In the genomic region with DNA sequence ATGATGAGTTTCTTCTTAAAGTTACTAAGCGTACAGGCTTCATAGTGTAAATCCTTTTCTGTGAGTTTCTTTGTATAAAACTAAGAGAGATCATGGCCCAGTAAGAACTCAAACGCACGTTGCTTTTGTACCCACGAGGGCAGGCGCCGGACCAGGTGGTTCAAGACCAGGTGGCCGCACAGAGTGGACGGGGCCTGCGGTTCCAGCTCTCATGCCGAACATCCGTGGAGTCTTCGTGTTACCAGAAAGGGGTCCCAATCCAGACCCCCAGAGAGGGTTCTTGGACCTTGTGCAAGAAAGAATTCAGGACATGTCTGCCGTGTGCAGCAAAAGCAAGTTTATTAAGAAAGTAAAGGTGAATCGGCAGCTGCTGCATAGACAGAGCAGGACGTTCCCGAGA, we compare ENCODE assay signal across 24 cellular contexts. TPM values are rescaled to one million over a fixed set of nuclear protein-coding genes. Genes with fewer than 3 reads are reported as not detected.
"Had no signal": no experiment of that assay in that cellular context is flagged by ENCODE, and none has a peak within 500 bp of the region (broad histone marks: within the 10 kb centered on the region; RNA-seq: fewer than 3 reads in every experiment).

No MANE protein-coding gene starts in this region.

- H3K27me3 Mint-ChIP-seq: activated CD4-positive, alpha-beta memory T cell treated with anti-CD3 and anti-CD28 coated beads, Interleukin-2, amount 10 ng/mL, durations not matched to agents 7 days and 5 days; activated naive CD4-positive, alpha-beta T cell treated with anti-CD3 and anti-CD28 coated beads, Interleukin-2, amount 10 ng/mL, durations not matched to agents 7 days and 5 days had no signal

- DNase-seq: activated CD4-positive, alpha-beta memory T cell treated with anti-CD3 and anti-CD28 coated beads, Interleukin-2, amount 10 ng/mL, durations not matched to agents 7 days and 5 days; activated CD4-positive, alpha-beta T cell treated with anti-CD3 and anti-CD28 coated beads for 36 hours; activated CD4-positive, alpha-beta T cell treated with anti-CD3 and anti-CD28 coated beads, Interleukin-2, amount 50 U/mL, for 1 hour; activated gamma-delta T cell treated with Interleukin-2 at 50 U/mL for 16 hours; activated naive CD4-positive, alpha-beta T cell treated with anti-CD3 and anti-CD28 coated beads, Interleukin-2, amount 10 ng/mL, durations not matched to agents 7 days and 5 days; activated naive CD8-positive, alpha-beta T cell treated with anti-CD3 and anti-CD28 coated beads for 36 hours; activated T-cell treated with anti-CD3 and anti-CD28 coated beads, Interleukin-2, amount 50 U/mL, for 72 hours; brain microvascular endothelial cell; MG63; MV-4-11; NCI-H1092 treated with DMSO at 0.1 percent for 48 hours; NCI-H1417 treated with DMSO at 0.1 percent for 48 hours; NCI-H1694; NCI-H2029; NCI-H2107; NCI-H510A treated with DMSO at 0.1 percent for 48 hours; NCI-H69; Right ventricle myocardium superior; SJCRH30; SK-N-SH; T-helper 1 cell; WERI-Rb-1 had no signal

- H3K9me3 Mint-ChIP-seq: activated CD4-positive, alpha-beta memory T cell treated with anti-CD3 and anti-CD28 coated beads, Interleukin-2, amount 10 ng/mL, durations not matched to agents 7 days and 5 days; activated naive CD4-positive, alpha-beta T cell treated with anti-CD3 and anti-CD28 coated beads, Interleukin-2, amount 10 ng/mL, durations not matched to agents 7 days and 5 days; activated naive CD8-positive, alpha-beta T cell treated with anti-CD3 and anti-CD28 coated beads for 36 hours; activated T-cell treated with anti-CD3 and anti-CD28 coated beads, Interleukin-2, amount 50 U/mL, for 72 hours; activated T-helper 2 cell treated with anti-CD3 and anti-CD28 coated beads, Interferon-gamma antibody, Interleukin-2, Interleukin-4, amounts not matched to agents 10 μg/mL and 5 μg/mL and 100 μg/mL, durations not matched to agents 14 hours and 24 hours and 36 hours had no signal

- ATAC-seq: activated CD4-positive, alpha-beta T cell treated with anti-CD3 and anti-CD28 coated beads for 36 hours; activated T-cell treated with anti-CD3 and anti-CD28 coated beads, Interleukin-2, amount 50 U/mL, for 72 hours had no signal

- H3K4me3 Mint-ChIP-seq: activated CD4-positive, alpha-beta memory T cell treated with anti-CD3 and anti-CD28 coated beads, Interleukin-2, amount 10 ng/mL, durations not matched to agents 7 days and 5 days; activated CD4-positive, alpha-beta T cell treated with anti-CD3 and anti-CD28 coated beads for 36 hours; activated naive CD4-positive, alpha-beta T cell treated with anti-CD3 and anti-CD28 coated beads, Interleukin-2, amount 10 ng/mL, durations not matched to agents 7 days and 5 days; activated naive CD8-positive, alpha-beta T cell treated with anti-CD3 and anti-CD28 coated beads for 36 hours; activated T-cell treated with anti-CD3 and anti-CD28 coated beads, Interleukin-2, amount 50 U/mL, for 72 hours had no signal

- H3K4me1 Mint-ChIP-seq: activated CD4-positive, alpha-beta memory T cell treated with anti-CD3 and anti-CD28 coated beads, Interleukin-2, amount 10 ng/mL, durations not matched to agents 7 days and 5 days; activated CD4-positive, alpha-beta T cell treated with anti-CD3 and anti-CD28 coated beads for 36 hours; activated naive CD4-positive, alpha-beta T cell treated with anti-CD3 and anti-CD28 coated beads, Interleukin-2, amount 10 ng/mL, durations not matched to agents 7 days and 5 days had no signal

- H3K36me3 Mint-ChIP-seq: activated naive CD4-positive, alpha-beta T cell treated with anti-CD3 and anti-CD28 coated beads, Interleukin-2, amount 10 ng/mL, durations not matched to agents 7 days and 5 days; activated naive CD8-positive, alpha-beta T cell treated with anti-CD3 and anti-CD28 coated beads for 36 hours had no signal

RNA-seq across cellular contexts. Expression of gene KCNG2, which starts 53.0 kb away (rescaled TPM):
- total RNA-seq: activated CD4-positive, alpha-beta memory T cell treated with anti-CD3 and anti-CD28 coated beads, Interleukin-2, amount 10 ng/mL, durations not matched to agents 7 days and 5 days; activated CD4-positive, alpha-beta T cell treated with anti-CD3 and anti-CD28 coated beads for 36 hours; activated naive CD8-positive, alpha-beta T cell treated with anti-CD3 and anti-CD28 coated beads for 36 hours; activated T-cell treated with anti-CD3 and anti-CD28 coated beads, Interleukin-2, amount 50 U/mL, for 72 hours; activated T-helper 2 cell treated with anti-CD3 and anti-CD28 coated beads, Interferon-gamma antibody, Interleukin-2, Interleukin-4, amounts not matched to agents 10 μg/mL and 5 μg/mL and 100 μg/mL, durations not matched to agents 14 hours and 24 hours and 36 hours; Right ventricle myocardium superior; SJCRH30; T-helper 2 cell treated with Interferon-gamma antibody and Interleukin-4, amounts not matched to agents 100 ng/mL and 5 ng/mL, for 36 hours had no signal
